ENCODE assay signal across 9 cellular contexts in the genomic region with DNA sequence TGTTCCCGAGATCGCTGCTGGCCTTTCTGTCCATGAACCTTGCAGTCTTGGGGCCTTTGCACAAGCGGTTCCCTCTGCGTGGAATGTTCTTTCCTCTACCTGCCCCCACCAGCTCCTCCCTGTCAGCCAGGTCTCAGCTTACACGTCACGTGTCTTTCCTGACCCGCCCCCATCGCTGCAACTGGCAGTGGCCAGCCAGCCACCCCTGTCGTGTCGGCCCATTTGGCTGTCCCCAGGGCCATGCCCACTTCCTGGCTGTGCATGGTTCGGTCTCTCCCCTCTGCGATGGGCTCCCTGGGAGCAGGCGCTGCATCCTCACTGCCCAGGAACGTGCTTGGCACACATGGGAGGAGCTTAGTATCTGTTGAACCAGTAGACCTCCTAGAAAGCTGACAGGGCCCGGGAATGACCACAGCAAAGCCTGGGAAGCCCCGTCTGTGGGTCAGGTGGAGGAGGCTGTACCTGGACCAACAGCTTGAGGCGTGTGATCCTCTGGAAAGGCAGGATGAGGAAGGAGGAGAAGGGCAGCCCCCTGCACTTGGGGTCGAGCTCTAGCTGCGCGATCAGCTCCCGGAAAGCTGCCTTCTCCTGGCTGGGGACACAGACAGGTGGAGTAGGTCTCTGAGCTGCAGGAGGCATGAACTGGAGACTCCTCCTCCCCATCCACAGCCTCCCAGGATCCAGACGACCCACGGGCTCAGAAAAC. TPM values are rescaled to one million over a fixed set of nuclear protein-coding genes. Genes with fewer than 3 reads are reported as not detected.
A peak's percentile ranks its signal among the peaks of the same experiment; 100 is the strongest.
DNase-seq lines count a peak whose midpoint lies in the region; ATAC-seq, FAIRE-seq and TF ChIP-seq lines count a peak whose summit lies in the region.
"Had no signal": no experiment of that assay in that cellular context is flagged by ENCODE, and none has a peak within 500 bp of the region (broad histone marks: within the 10 kb centered on the region; RNA-seq: fewer than 3 reads in every experiment).

No MANE protein-coding gene starts in this region.

- no peak overlapping the region for H3K27ac ChIP-seq in uterus

- TF ChIP-seq CTCF in HFFc6 (IDR thresholded peaks at IDR 0.05) (no peak), uterus (IDR thresholded peaks at IDR 0.05) (no peak)

- FAIRE-seq in RCC 7860 (lab: Jason Lieb, UNC), result peak; percentile 74

- peak overlapping the region; percentile 11; the same call in 1 of the 2 replicates for H3K4me3 Mint-ChIP-seq in HFFc6

- DNase-seq in HFFc6 (peak; percentile 21), RCC 7860 (ENCODE audit: low spot score) (peak; percentile 90), glomerular visceral epithelial cell (ENCODE audit: extremely low spot score) (peak; percentile 75), sciatic nerve (ENCODE audit: low spot score) (no peak), GM03348 (ENCODE audit: low spot score) (no peak), uterus (no peak)
- DNase-seq in stimulated activated naive CD4-positive, alpha-beta T cell treated with Interleukin-2 at 50 U/mL for 16 hours (lab: John Stamatoyannopoulos, UW), result no peak
- DNase-seq: central memory CD4-positive, alpha-beta T cell had no signal

- no peaks in the 10 kb centered on the region for H3K9me3 Mint-ChIP-seq in HFFc6

- no peaks in the 10 kb centered on the region for H3K9me3 ChIP-seq in uterus

- no peaks in the 10 kb centered on the region for H3K36me3 ChIP-seq in uterus

- no peak overlapping the region for H3K27ac Mint-ChIP-seq in HFFc6

- peaks cover 18% of the 10 kb centered on the region for H3K4me1 Mint-ChIP-seq in HFFc6 (ENCODE audit: low read depth)

- no peaks in the 10 kb centered on the region for H3K4me1 ChIP-seq in uterus

- peaks cover 12% of the 10 kb centered on the region for H3K27me3 Mint-ChIP-seq in HFFc6 (ENCODE audit: insufficient read depth)

- TF ChIP-seq POLR2A in uterus (IDR thresholded peaks at IDR 0.05), result no peak

- peak; percentile 20 for ATAC-seq in sciatic nerve
- ATAC-seq in GM19351 (IDR thresholded peaks at IDR 0.05; ENCODE audit: unreplicated experiment), result no peak

- H3K4me3 ChIP-seq in uterus, result no peak overlapping the region

- intact Hi-C loops in sciatic nerve (cut with DNase I) (no loop called here), uterus (cut with DNase I; ENCODE audit: low total_unique reads) (no loop called here)

- H3K27me3 ChIP-seq in uterus, result no peaks in the 10 kb centered on the region

- H3K36me3 Mint-ChIP-seq in HFFc6 (ENCODE audit: low read depth), result no peaks in the 10 kb centered on the region

RNA-seq across cellular contexts. Expression of gene SNORC, which starts 21.0 kb away (rescaled TPM):
- total RNA-seq in HFFc6 (2021; fragmentation: NEBNext Ultra II Directional; extraction: Animal tissue kit (Norgen Biotek cat#: 25700)), result 1 to 10 TPM in 1 of 6 experiments, under 1 TPM in 5; 0.55 to 1.2 (median 0.67) TPM
- 12.0 TPM for total RNA-seq in sciatic nerve
- total RNA-seq in uterus, result 1 to 10 TPM in 1 of 4 donors, under 1 TPM in 1, not detected in 2; 0.35 to 2.0 TPM

Comparison
In these comparisons a context has a peak if more than half of its experiments do, and no peak if none do; other contexts are left out.
1. DNase-seq: peak in HFFc6 (single experiment), RCC 7860 (single experiment) and glomerular visceral epithelial cell (single experiment); none in sciatic nerve (single experiment), GM03348 (single experiment), uterus (0 of 2) and stimulated activated naive CD4-positive, alpha-beta T cell treated with Interleukin-2 at 50 U/mL for 16 hours (single experiment).